Comparison of ENCODE assay signal across 17 cellular contexts in the genomic region with DNA sequence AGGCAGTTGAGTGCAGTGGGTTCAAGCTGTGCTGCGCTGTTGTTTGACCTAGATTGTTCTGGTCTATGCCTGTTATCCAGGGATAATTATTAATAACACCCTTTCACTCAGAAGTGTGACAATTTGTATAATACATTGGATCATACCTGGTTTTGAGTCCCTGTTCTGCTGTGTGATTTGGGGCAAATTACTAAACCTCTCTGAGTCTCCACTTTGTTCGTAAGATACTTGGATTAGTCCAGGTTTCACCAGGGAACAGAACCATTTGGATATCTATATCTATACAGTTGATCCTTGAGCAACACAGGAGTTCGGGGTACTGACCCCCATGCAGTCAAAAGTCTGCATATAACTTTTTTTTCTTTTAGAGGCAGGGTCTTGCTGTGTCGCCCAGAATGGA. TPM values are rescaled to one million over a fixed set of nuclear protein-coding genes. Genes with fewer than 3 reads are reported as not detected.
DNase-seq lines count a peak whose midpoint lies in the region; ATAC-seq, FAIRE-seq and TF ChIP-seq lines count a peak whose summit lies in the region.
"Had no signal": no experiment of that assay in that cellular context is flagged by ENCODE, and none has a peak within 500 bp of the region (broad histone marks: within the 10 kb centered on the region; RNA-seq: fewer than 3 reads in every experiment).

No MANE protein-coding gene starts in this region.

- H3K9ac ChIP-seq in Karpas-422 (ENCODE audit: low read length) = no peak overlapping the region
- no peak overlapping the region for H3K9ac ChIP-seq in K562 (ENCODE audit: insufficient read depth in 1 of 2, low read depth in 2 of 2, low read length in 2 of 2)
- H3K9ac ChIP-seq: BLaER1 had no signal

- no TSS peak for BruUV-seq in K562 (replicated peaks; lab: Mats Ljungman, UMichigan)

- DNase-seq in A549 (ENCODE audit: low read depth in 1 of 2, low spot score in 1 of 2) (no peak), Karpas-422 (no peak), K562 (ENCODE audit: extremely low read depth in 1 of 4, low spot score in 3 of 4) (no peak), substantia nigra (lab: John Stamatoyannopoulos, UW) (no peak), tibial artery (no peak), DMS 273 treated with DMSO at 0.1 percent for 48 hours (lab: John Stamatoyannopoulos, UW) (no peak)
- DNase-seq in CD4-positive, CD25-positive, alpha-beta regulatory T cell = no peak
- DNase-seq in stimulated activated CD4-positive, alpha-beta T cell treated with anti-CD3 and anti-CD28 coated beads, Interleukin-4, amount 100 ng/mL, for 24 hours = no peak
- DNase-seq: Caco-2, DMS153, DMS79, GF-D8, GOT3, H7 had no signal

- H3K9me1 ChIP-seq in K562 (ENCODE audit: control insufficient read depth, insufficient read depth, low read length) = no peaks in the 10 kb centered on the region

- in situ Hi-C loops in K562 (cut with MboI) = no loop called here

- H3K9me3 Mint-ChIP-seq in CD4-positive, CD25-positive, alpha-beta regulatory T cell = no peaks in the 10 kb centered on the region

- no peaks in the 10 kb centered on the region for H3K9me3 ChIP-seq in A549
- no peaks in the 10 kb centered on the region for H3K9me3 ChIP-seq in CD4-positive, CD25-positive, alpha-beta regulatory T cell (ENCODE audit: control insufficient read depth in 2 of 2, low read length in 2 of 2)
- H3K9me3 ChIP-seq in Karpas-422 (ENCODE audit: low read length) = no peaks in the 10 kb centered on the region
- no peaks in the 10 kb centered on the region for H3K9me3 ChIP-seq in K562 (replicated peaks; ENCODE audit: control insufficient read depth, insufficient read depth, low read depth, low read length)
- H3K9me3 ChIP-seq in tibial artery = no peaks in the 10 kb centered on the region
- H3K9me3 ChIP-seq: BLaER1, Caco-2 had no signal

- no peak for TF ChIP-seq RAD21 in A549 (conservative IDR thresholded peaks at IDR 0.05 in 1 of 2, IDR thresholded peaks at IDR 0.05 in 1 of 2)
- TF ChIP-seq RAD21 in K562 (CRISPR knock-in tag; conservative IDR thresholded peaks at IDR 0.05 in 1 of 2, IDR thresholded peaks at IDR 0.05 in 1 of 2) = no peak

- H3K27ac ChIP-seq in A549 (no peak overlapping the region), Karpas-422 (ENCODE audit: low read length) (no peak overlapping the region), K562 (ENCODE audit: extremely low read depth, low read depth, low read length) (no peak overlapping the region), substantia nigra (ENCODE audit: low read depth, low read length, poor library complexity, severe bottlenecking) (no peak overlapping the region), tibial artery (no peak overlapping the region)
- H3K27ac ChIP-seq in CD4-positive, CD25-positive, alpha-beta regulatory T cell (ENCODE audit: insufficient read depth, low read length, poor library complexity, severe bottlenecking) = no peak overlapping the region
- H3K27ac ChIP-seq: BLaER1 had no signal

- TF ChIP-seq CTCF in A549 (IDR thresholded peaks at IDR 0.05) = no peak
- TF ChIP-seq CTCF in K562 (IDR thresholded peaks at IDR 0.05 in 2 of 3, conservative IDR thresholded peaks at IDR 0.05 in 1 of 3; ENCODE audit: insufficient read depth in 2 of 3, low read depth in 1 of 3, low read length in 3 of 3) = no peak
- TF ChIP-seq CTCF in tibial artery (IDR thresholded peaks at IDR 0.05) = no peak

- ATAC-seq in A549 (no peak), K562 (no peak)
- ATAC-seq in CD4-positive, CD25-positive, alpha-beta regulatory T cell (ENCODE audit: low read depth in 2 of 2) = no peak
- ATAC-seq: HCT116 had no signal

- H4K20me1 ChIP-seq in Karpas-422 (ENCODE audit: insufficient read depth, low read depth, low read length) (no peaks in the 10 kb centered on the region), K562 (replicated peaks; ENCODE audit: control insufficient read depth, insufficient read depth, low read length) (peaks cover 19% of the 10 kb centered on the region)

- H3K4me1 Mint-ChIP-seq in CD4-positive, CD25-positive, alpha-beta regulatory T cell = peaks cover 4 to 42% (median 16%) of the 10 kb centered on the region in 4 donors

- H3K4me3 Mint-ChIP-seq in CD4-positive, CD25-positive, alpha-beta regulatory T cell = peak overlapping the region; percentile 2 to 81 (median 62)

- H3K36me3 Mint-ChIP-seq in CD4-positive, CD25-positive, alpha-beta regulatory T cell = peaks cover 5% of the 10 kb centered on the region

- H3K4me1 ChIP-seq in A549 = peaks cover 23% of the 10 kb centered on the region
- peaks cover 9% of the 10 kb centered on the region for H3K4me1 ChIP-seq in CD4-positive, CD25-positive, alpha-beta regulatory T cell (ENCODE audit: control insufficient read depth, insufficient read depth, low read length, poor library complexity, severe bottlenecking)
- H3K4me1 ChIP-seq in Karpas-422 (ENCODE audit: low read length) = peaks cover 22% of the 10 kb centered on the region
- H3K4me1 ChIP-seq in K562 (replicated peaks in 1 of 2; ENCODE audit: control insufficient read depth in 2 of 2, insufficient read depth in 2 of 2, low read length in 2 of 2) = peaks cover 43 to 60% of the 10 kb centered on the region in 2 experiments
- peaks cover 0 to 24% (median 17%) of the 10 kb centered on the region in 4 donors for H3K4me1 ChIP-seq in tibial artery

- H2AFZ ChIP-seq in Karpas-422 (ENCODE audit: low read length) (no peak overlapping the region), K562 (ENCODE audit: low read depth, low read length) (no peak overlapping the region)

- no peaks in the 10 kb centered on the region for H3K27me3 ChIP-seq in CD4-positive, CD25-positive, alpha-beta regulatory T cell (ENCODE audit: control insufficient read depth, insufficient read depth, low read length)
- no peaks in the 10 kb centered on the region for H3K27me3 ChIP-seq in Karpas-422 (ENCODE audit: low read length)
- H3K27me3 ChIP-seq in K562 (ENCODE audit: control insufficient read depth in 2 of 2, insufficient read depth in 2 of 2, low read length in 2 of 2) = no peaks in the 10 kb centered on the region
- H3K27me3 ChIP-seq in tibial artery = no peaks in the 10 kb centered on the region
- H3K27me3 ChIP-seq: BLaER1 had no signal

- intact Hi-C loops in K562 (cut with micrococcal nuclease) (loop anchor here (5.0 kb wide), 1 partner anchor 148 kb away; the partner anchor contains the start of gene PPP2R5A), tibial artery (cut with DNase I; ENCODE audit: low total_unique reads) (no loop called here)

- H3K4me3 ChIP-seq in A549 (no peak overlapping the region), Karpas-422 (ENCODE audit: low read length) (no peak overlapping the region; the same call in 1 of the 2 replicates), K562 (no peak overlapping the region), tibial artery (no peak overlapping the region)
- H3K4me3 ChIP-seq in CD4-positive, CD25-positive, alpha-beta regulatory T cell (ENCODE audit: low read depth, low read length) = no peak overlapping the region
- H3K4me3 ChIP-seq: BLaER1 had no signal

- POLR2A ChIA-PET in A549 (lab: Yijun Ruan, JAX) = no interaction called here
- POLR2A ChIA-PET in K562 (lab: Yijun Ruan, JAX) = interaction anchor here (0.7 kb wide), 1 partner anchor 819 kb away, joined by 3 read pairs; no protein-coding TSS in a partner anchor

- no peaks in the 10 kb centered on the region for H3K36me3 ChIP-seq in CD4-positive, CD25-positive, alpha-beta regulatory T cell (ENCODE audit: control insufficient read depth, insufficient read depth, low read length)
- H3K36me3 ChIP-seq in Karpas-422 (ENCODE audit: insufficient read depth, low read length) (no peaks in the 10 kb centered on the region), K562 (ENCODE audit: control insufficient read depth, insufficient read depth, low read length) (peaks cover 12% of the 10 kb centered on the region; the same call in 2 of the 3 replicates), tibial artery (no peaks in the 10 kb centered on the region)
- H3K36me3 ChIP-seq: BLaER1 had no signal

- H3K4me2 ChIP-seq in A549 (no peak overlapping the region), Karpas-422 (ENCODE audit: low read depth, low read length, poor library complexity, severe bottlenecking) (peak overlapping the region; percentile 79), K562 (ENCODE audit: insufficient read depth, low read length) (no peak overlapping the region)

- CTCF ChIA-PET in A549 (lab: Yijun Ruan, JAX) (interaction anchor here (1.1 to 7.2 kb wide), 2 partner anchors 22 to 364 kb away, joined by 3 to 46 read pairs; no protein-coding TSS in a partner anchor), K562 (lab: Yijun Ruan, JAX; ENCODE audit: low intra/inter-chr PET ratio) (no interaction called here)

- WGBS in A549 (ENCODE audit: missing lambda C conversion rate) = 93% methylated on average over 4 of the region's 4 CpGs
- 91% methylated on average over 4 of the region's 4 CpGs for WGBS in K562 (ENCODE audit: insufficient coverage, low coverage, missing lambda C conversion rate)

- TF ChIP-seq EP300 in A549 (IDR thresholded peaks at IDR 0.05) = no peak
- TF ChIP-seq EP300 in K562 (IDR thresholded peaks at IDR 0.05; ENCODE audit: low read length) = no peak

- TF ChIP-seq POLR2A in A549 (IDR thresholded peaks at IDR 0.05; ENCODE audit: low read length) (no peak), K562 (conservative IDR thresholded peaks at IDR 0.05) (no peak)

- H3K79me2 ChIP-seq in Karpas-422 (ENCODE audit: low read length) (peaks cover 62% of the 10 kb centered on the region), K562 (ENCODE audit: control insufficient read depth, insufficient read depth, low read length) (peaks cover 51% of the 10 kb centered on the region)

- no peaks in the 10 kb centered on the region for H3K27me3 Mint-ChIP-seq in CD4-positive, CD25-positive, alpha-beta regulatory T cell

- peak overlapping the region in 1 of 3 donors; percentile 59 for H3K27ac Mint-ChIP-seq in CD4-positive, CD25-positive, alpha-beta regulatory T cell

- no peaks in the 10 kb centered on the region for H3K9me2 ChIP-seq in Karpas-422 (replicated peaks; ENCODE audit: insufficient read depth, low read length)

- FAIRE-seq in A549 (lab: Jason Lieb, UNC) (no peak), K562 (lab: Jason Lieb, UNC) (no peak)
- FAIRE-seq: D721Med had no signal

RNA-seq across cellular contexts. Expression of gene NENF, which starts 2.3 kb away (rescaled TPM):
- polyA plus RNA-seq in A549 (2011; rRNA removed) = 83.9 and 90.5 TPM in 2 replicates
- 98.4 and 99.7 TPM in 2 replicates for polyA plus RNA-seq in A549 (2012; cell fraction: cytosol; rRNA removed)
- 30.7 and 43.2 TPM in 2 replicates for polyA plus RNA-seq in A549 (2012; cell fraction: nucleus; rRNA removed)
- 50.8 to 56.4 TPM (median 55.3 TPM) in 3 replicates for polyA plus RNA-seq in A549 (2017; fragmentation: RNase III; extraction: RNeasy Plus Mini Kit Qiagen cat#74134 plus additional on column Dnase treatment)
- 21.9 and 29.3 TPM in 2 replicates for polyA minus RNA-seq in A549 (2011; rRNA and poly(A)+ RNA removed)
- 17.0 TPM for total RNA-seq in CD4-positive, CD25-positive, alpha-beta regulatory T cell
- 10 to 100 TPM; 37.8 to 82.8 (median 69.4) TPM for polyA plus RNA-seq in CD4-positive, CD25-positive, alpha-beta regulatory T cell
- 41.4 and 63.9 TPM in 2 replicates for total RNA-seq in Karpas-422 (2014; rRNA removed; shearing (Covaris generic); ENCODE audit: low replicate concordance)
- 18.4 and 30.9 TPM in 2 replicates for total RNA-seq in K562 (2011; cell fraction: chromatin; rRNA removed; ENCODE audit: low replicate concordance)
- total RNA-seq in K562 (2011; cell fraction: nucleolus; rRNA removed) = 52.2 and 53.7 TPM in 2 replicates
- 47.9 and 75.6 TPM in 2 replicates for total RNA-seq in K562 (2011; cell fraction: nucleoplasm; rRNA removed)
- 97.3 and 100 TPM in 2 replicates for total RNA-seq in K562 (2014; rRNA removed)
- 62.9 and 72.8 TPM in 2 replicates for total RNA-seq in K562 (2014; rRNA removed; fragmentation: Illumina TruSeq; extraction: Trizol)
- 51.0 and 55.1 TPM in 2 replicates for total RNA-seq in K562 (2015; rRNA removed; fragmentation: Illumina TruSeq; extraction: Trizol)
- total RNA-seq in K562 (2021) = 74.0 and 74.4 TPM in 2 replicates
- polyA plus RNA-seq in K562 (2011; rRNA removed) = 87.6 and 92.4 TPM in 2 replicates
- polyA plus RNA-seq in K562 (2011; cell fraction: cytosol; rRNA removed) = 66.7 and 98.8 TPM in 2 replicates
- polyA plus RNA-seq in K562 (2011; cell fraction: nucleus; rRNA removed) = 32.2 and 37.6 TPM in 2 replicates
- 70.5 and 73.8 TPM in 2 replicates for polyA plus RNA-seq in K562 (2012)
- 53.4 and 59.9 TPM in 2 replicates for polyA plus RNA-seq in K562 (2014; fragmentation: Illumina TruSeq; extraction: Trizol)
- polyA plus RNA-seq in K562 (2014; fragmentation: Nextera tagmentation; extraction: Ambion mirVana) = 10 to 100 TPM in 1 of 2 experiments, 1 to 10 TPM in 1; 6.1 to 11.4 TPM
- 89.2 and 95.7 TPM in 2 replicates for polyA plus RNA-seq in K562 (2014; rRNA removed)
- 20.8 and 22.7 TPM in 2 replicates for polyA minus RNA-seq in K562 (2011; rRNA and poly(A)+ RNA removed)
- 15.7 and 18.1 TPM in 2 replicates for polyA minus RNA-seq in K562 (2011; cell fraction: cytosol; rRNA and poly(A)+ RNA removed)
- polyA minus RNA-seq in K562 (2011; cell fraction: nucleus; rRNA and poly(A)+ RNA removed) = 4.0 and 9.8 TPM in 2 replicates

RNA-seq across cellular contexts. Expression of gene PACC1, which starts 20.3 kb away (rescaled TPM):
- polyA plus RNA-seq in A549 (2011; rRNA removed) (19.6 and 24.5 TPM in 2 replicates), A549 (2017; fragmentation: RNase III; extraction: RNeasy Plus Mini Kit Qiagen cat#74134 plus additional on column Dnase treatment) (11.8 to 12.5 TPM (median 11.9 TPM) in 3 replicates), K562 (2011; rRNA removed) (17.3 and 22.0 TPM in 2 replicates), K562 (2014; fragmentation: Illumina TruSeq; extraction: Trizol) (13.1 and 14.9 TPM in 2 replicates), K562 (2014; fragmentation: Nextera tagmentation; extraction: Ambion mirVana) (10 to 100 TPM in 1 of 2 experiments, 1 to 10 TPM in 1; 7.1 to 10.6 TPM), K562 (2014; rRNA removed) (14.3 and 15.3 TPM in 2 replicates)
- polyA plus RNA-seq in A549 (2012; cell fraction: cytosol; rRNA removed) = 18.5 and 26.7 TPM in 2 replicates
- polyA plus RNA-seq in A549 (2012; cell fraction: nucleus; rRNA removed) = 28.4 and 30.6 TPM in 2 replicates
- 28.3 and 39.6 TPM in 2 replicates for polyA minus RNA-seq in A549 (2011; rRNA and poly(A)+ RNA removed)
- total RNA-seq in CD4-positive, CD25-positive, alpha-beta regulatory T cell = 7.4 TPM
- 10 to 100 TPM; 11.5 to 17.3 (median 15.2) TPM for polyA plus RNA-seq in CD4-positive, CD25-positive, alpha-beta regulatory T cell
- 8.5 and 17.9 TPM in 2 replicates for total RNA-seq in Karpas-422 (2014; rRNA removed; shearing (Covaris generic); ENCODE audit: low replicate concordance)
- total RNA-seq in K562 (2011; cell fraction: chromatin; rRNA removed; ENCODE audit: low replicate concordance) = 20.1 and 37.7 TPM in 2 replicates
- total RNA-seq in K562 (2011; cell fraction: nucleolus; rRNA removed) = 34.2 and 37.6 TPM in 2 replicates
- total RNA-seq in K562 (2011; cell fraction: nucleoplasm; rRNA removed) = 23.3 and 27.4 TPM in 2 replicates
- total RNA-seq in K562 (2014; rRNA removed) (10.2 and 19.9 TPM in 2 replicates), K562 (2014; rRNA removed; fragmentation: Illumina TruSeq; extraction: Trizol) (17.7 and 19.3 TPM in 2 replicates), K562 (2015; rRNA removed; fragmentation: Illumina TruSeq; extraction: Trizol) (16.4 and 17.9 TPM in 2 replicates), K562 (2021) (14.7 and 18.1 TPM in 2 replicates)
- polyA plus RNA-seq in K562 (2011; cell fraction: cytosol; rRNA removed) = 23.6 and 25.5 TPM in 2 replicates
- 22.9 and 24.1 TPM in 2 replicates for polyA plus RNA-seq in K562 (2011; cell fraction: nucleus; rRNA removed)
- 7.3 and 12.3 TPM in 2 replicates for polyA plus RNA-seq in K562 (2012)
- 21.0 and 27.3 TPM in 2 replicates for polyA minus RNA-seq in K562 (2011; rRNA and poly(A)+ RNA removed)
- polyA minus RNA-seq in K562 (2011; cell fraction: cytosol; rRNA and poly(A)+ RNA removed) = 19.5 and 19.6 TPM in 2 replicates
- polyA minus RNA-seq in K562 (2011; cell fraction: nucleus; rRNA and poly(A)+ RNA removed) = 23.6 and 30.5 TPM in 2 replicates

Comparison
In these comparisons a context has a peak if more than half of its experiments do, and no peak if none do; other contexts are left out.
1. Of the 35 proteins assayed by ChIP-seq in both K562 and A549: peak only in K562: HDAC2 and KDM1A; only in A549: none; in both: ZFP36; in neither: 32.